21 cellular contexts compared by ENCODE assay signal in genomic region chrX:115264009-115264408, GRCh38. TPM values are rescaled to one million over a fixed set of nuclear protein-coding genes. Genes with fewer than 3 reads are reported as not detected.
DNase-seq lines count a peak whose midpoint lies in the region; ATAC-seq and TF ChIP-seq lines count a peak whose summit lies in the region.
"Had no signal": no experiment of that assay in that cellular context is flagged by ENCODE, and none has a peak within 500 bp of the region (broad histone marks: within the 10 kb centered on the region; RNA-seq: fewer than 3 reads in every experiment).

No MANE protein-coding gene starts in this region.

- H3K36me3 Mint-ChIP-seq in CD8-positive, alpha-beta T cell, result no peaks in the 10 kb centered on the region
- H3K36me3 Mint-ChIP-seq: CD14-positive monocyte; CD4-positive, alpha-beta memory T cell; CD4-positive, CD25-positive, alpha-beta regulatory T cell had no signal

- H3K79me1 ChIP-seq in mesendoderm (ENCODE audit: low read length), result no peaks in the 10 kb centered on the region

- H4K5ac ChIP-seq in mesendoderm (ENCODE audit: low read length), result no peak overlapping the region

- no peaks in the 10 kb centered on the region for H3F3A ChIP-seq in SK-N-SH (replicated peaks; ENCODE audit: insufficient read depth)

- no peak overlapping the region for H3K4me3 Mint-ChIP-seq in CD8-positive, alpha-beta T cell
- H3K4me3 Mint-ChIP-seq: CD14-positive monocyte; CD4-positive, alpha-beta memory T cell; CD4-positive, CD25-positive, alpha-beta regulatory T cell had no signal

- no peak overlapping the region for H3K9ac ChIP-seq in SK-N-SH
- no peak overlapping the region for H3K9ac ChIP-seq in mesendoderm (ENCODE audit: low read length)
- H3K9ac ChIP-seq: BLaER1 had no signal

- H3K4me1 ChIP-seq in SK-N-SH (ENCODE audit: control insufficient read depth in 1 of 2, insufficient read depth in 2 of 2, low read depth in 1 of 2, low read length in 1 of 2) (no peaks in the 10 kb centered on the region), mesendoderm (ENCODE audit: control insufficient read depth, low read depth, low read length) (no peaks in the 10 kb centered on the region), esophagus squamous epithelium (no peaks in the 10 kb centered on the region)
- no peaks in the 10 kb centered on the region for H3K4me1 ChIP-seq in CD8-positive, alpha-beta T cell (ENCODE audit: insufficient read depth, low read length)
- H3K4me1 ChIP-seq: BE2C, BLaER1 had no signal

- H3K27ac ChIP-seq in SK-N-SH (ENCODE audit: low read depth in 2 of 2, low read length in 1 of 2) (no peak overlapping the region), mesendoderm (ENCODE audit: low read depth, low read length) (no peak overlapping the region), esophagus squamous epithelium (no peak overlapping the region)
- H3K27ac ChIP-seq in CD8-positive, alpha-beta T cell (ENCODE audit: low read depth, low read length), result no peak overlapping the region
- H3K27ac ChIP-seq: 22Rv1, BLaER1 had no signal

- H3K4me3 ChIP-seq in SK-N-SH (ENCODE audit: low read depth in 2 of 2, low read length in 1 of 2), result no peak overlapping the region
- no peak overlapping the region for H3K4me3 ChIP-seq in mesendoderm (ENCODE audit: low read length)
- H3K4me3 ChIP-seq in CD8-positive, alpha-beta T cell (ENCODE audit: low read depth, low read length), result no peak overlapping the region
- H3K4me3 ChIP-seq in esophagus squamous epithelium, result no peak overlapping the region
- H3K4me3 ChIP-seq: BLaER1 had no signal

- H3K79me2 ChIP-seq in SK-N-SH (ENCODE audit: insufficient read depth), result no peaks in the 10 kb centered on the region
- no peaks in the 10 kb centered on the region for H3K79me2 ChIP-seq in mesendoderm (ENCODE audit: control insufficient read depth, insufficient read depth, low read length)

- H3K9me3 ChIP-seq in SK-N-SH (no peaks in the 10 kb centered on the region), esophagus squamous epithelium (no peaks in the 10 kb centered on the region)
- no peaks in the 10 kb centered on the region for H3K9me3 ChIP-seq in CD8-positive, alpha-beta T cell (ENCODE audit: low read length)
- H3K9me3 ChIP-seq: BE2C, BLaER1, Caco-2 had no signal

- no peak for TF ChIP-seq RAD21 in SK-N-SH (IDR thresholded peaks at IDR 0.05; ENCODE audit: low read length)

- H3K23ac ChIP-seq in mesendoderm (ENCODE audit: low read length), result no peak overlapping the region

- no peaks in the 10 kb centered on the region for H4K20me1 ChIP-seq in SK-N-SH (ENCODE audit: insufficient read depth)

- intact Hi-C loops in CD8-positive, alpha-beta T cell (cut with DNase I, micrococcal nuclease), result no loop called here
- intact Hi-C loops in esophagus squamous epithelium (cut with DNase I), result no loop called here

- CTCF ChIA-PET in SK-N-SH (lab: Yijun Ruan, JAX), result interaction anchor here (0.9 to 1.9 kb wide), 2 partner anchors 8 to 20 kb away, joined by 3 to 4 read pairs; no protein-coding TSS in a partner anchor
- CTCF ChIA-PET in CD8-positive, alpha-beta T cell (lab: Charles Lee), result no interaction called here

- H2AK5ac ChIP-seq in mesendoderm (ENCODE audit: low read length), result no peak overlapping the region

- WGBS in SK-N-SH (ENCODE audit: low lambda C conversion rate), result 43% methylated on average over 2 of the region's 2 CpGs
- WGBS in mesendoderm (ENCODE audit: extremely low coverage, insufficient coverage, low lambda C conversion rate), result no CpG with 5 or more reads among the region's 2 CpGs
- WGBS in esophagus squamous epithelium, 2 donors, result 63 to 81% methylated on average over 2 of the region's 2 CpGs

- no peaks in the 10 kb centered on the region for H3K9me2 ChIP-seq in SK-N-SH

- H4K8ac ChIP-seq in mesendoderm (ENCODE audit: low read depth, low read length), result no peak overlapping the region

- H2BK120ac ChIP-seq in mesendoderm (ENCODE audit: low read depth, low read length), result no peak overlapping the region

- no peak for TF ChIP-seq POLR2A in esophagus squamous epithelium (IDR thresholded peaks at IDR 0.05)

- no peak for ATAC-seq in SK-N-SH treated with all-trans-retinoic acid at 6 μM for 48 hours
- ATAC-seq in CD8-positive, alpha-beta T cell, result no peak

- no peak overlapping the region for H3K27ac Mint-ChIP-seq in CD8-positive, alpha-beta T cell
- H3K27ac Mint-ChIP-seq: CD14-positive monocyte; CD4-positive, alpha-beta memory T cell; CD4-positive, CD25-positive, alpha-beta regulatory T cell had no signal

- H3K4me1 Mint-ChIP-seq in CD8-positive, alpha-beta T cell (ENCODE audit: low read depth), result no peaks in the 10 kb centered on the region
- H3K4me1 Mint-ChIP-seq: CD14-positive monocyte; CD4-positive, alpha-beta memory T cell; CD4-positive, CD25-positive, alpha-beta regulatory T cell had no signal

- H3K36me3 ChIP-seq in SK-N-SH (replicated peaks in 1 of 2; ENCODE audit: control insufficient read depth in 1 of 2, insufficient read depth in 2 of 2, low read length in 1 of 2) (no peaks in the 10 kb centered on the region), mesendoderm (ENCODE audit: control insufficient read depth, insufficient read depth, low read length) (no peaks in the 10 kb centered on the region), esophagus squamous epithelium (no peaks in the 10 kb centered on the region)
- H3K36me3 ChIP-seq in CD8-positive, alpha-beta T cell (ENCODE audit: insufficient read depth, low read length), result no peaks in the 10 kb centered on the region
- H3K36me3 ChIP-seq: BE2C, BLaER1 had no signal

- H3K9me3 Mint-ChIP-seq in CD8-positive, alpha-beta T cell, result no peaks in the 10 kb centered on the region

- no peak overlapping the region for H2AFZ ChIP-seq in SK-N-SH (ENCODE audit: low read depth)

- TF ChIP-seq CTCF in SK-N-SH (IDR thresholded peaks at IDR 0.05) (no peak), esophagus squamous epithelium (IDR thresholded peaks at IDR 0.05) (no peak)
- TF ChIP-seq CTCF in CD8-positive, alpha-beta T cell (IDR thresholded peaks at IDR 0.05), result no peak

- DNase-seq in SK-N-SH (peak; percentile 15), SK-N-DZ (ENCODE audit: low spot score) (peak; percentile 67), mesendoderm (peak; percentile 28), esophagus squamous epithelium (lab: John Stamatoyannopoulos, UW) (no peak)
- DNase-seq in CD8-positive, alpha-beta T cell, result no peak
- DNase-seq: ACHN; BE2C; C1 segment of cervical spinal cord; Caco-2; Calu3; CD4-positive, alpha-beta memory T cell; CD4-positive, CD25-positive, alpha-beta regulatory T cell; DMS79 treated with DMSO at 0.1 percent for 48 hours; GF-D8 had no signal

- POLR2A ChIA-PET in SK-N-SH (lab: Yijun Ruan, JAX), result no interaction called here
- POLR2A ChIA-PET in CD8-positive, alpha-beta T cell (lab: Charles Lee), result no interaction called here

- H3K4me2 ChIP-seq in SK-N-SH, result no peak overlapping the region
- H3K4me2 ChIP-seq in mesendoderm (ENCODE audit: low read length), result no peak overlapping the region
- H3K4me2 ChIP-seq: BLaER1 had no signal

- no peak for TF ChIP-seq EP300 in SK-N-SH (IDR thresholded peaks at IDR 0.05; ENCODE audit: borderline replicate concordance in 1 of 2, low read depth in 1 of 2, low read length in 1 of 2)

- no peak overlapping the region for H2BK15ac ChIP-seq in mesendoderm (replicated peaks; ENCODE audit: low read depth)

- H2BK5ac ChIP-seq in mesendoderm (ENCODE audit: low read length), result no peak overlapping the region

- H3K18ac ChIP-seq in mesendoderm (ENCODE audit: low read length), result no peak overlapping the region

- no peak overlapping the region for H3K56ac ChIP-seq in mesendoderm (ENCODE audit: low read length)

- H3K27me3 ChIP-seq in SK-N-SH (ENCODE audit: insufficient read depth), result no peaks in the 10 kb centered on the region
- H3K27me3 ChIP-seq in mesendoderm (ENCODE audit: insufficient read depth, low read length, poor library complexity), result no peaks in the 10 kb centered on the region
- H3K27me3 ChIP-seq in CD8-positive, alpha-beta T cell (ENCODE audit: insufficient read depth, low read length), result no peaks in the 10 kb centered on the region
- no peaks in the 10 kb centered on the region for H3K27me3 ChIP-seq in esophagus squamous epithelium
- H3K27me3 ChIP-seq: BE2C had no signal

- no peak overlapping the region for H3K4ac ChIP-seq in mesendoderm (ENCODE audit: low read depth, low read length)

- no peaks in the 10 kb centered on the region for H3K27me3 Mint-ChIP-seq in CD8-positive, alpha-beta T cell (ENCODE audit: low read depth)
- H3K27me3 Mint-ChIP-seq: CD4-positive, alpha-beta memory T cell; CD4-positive, CD25-positive, alpha-beta regulatory T cell had no signal

TF ChIP-seq in SK-N-SH, 30 proteins besides CTCF, POLR2A, EP300 and RAD21 (continues in another document):
- TF ChIP-seq RCOR1 (IDR thresholded peaks at IDR 0.05; ENCODE audit: low read length) (peak; percentile 54; the same call in 1 of the 2 replicates), GATA2 (CRISPR knock-in tag; IDR thresholded peaks at IDR 0.05) (peak; percentile 44; the same call in 1 of the 2 replicates)

TF ChIP-seq in SK-N-SH treated with all-trans-retinoic acid at 6 μM for 48 hours, 23 proteins besides CTCF, POLR2A, EP300 and RAD21 (continues in another document):
- no peak for TF ChIP-seq TOX (CRISPR knock-in tag; IDR thresholded peaks at IDR 0.05; ENCODE audit: borderline replicate concordance)

RNA-seq across cellular contexts. Expression of gene LUZP4, which starts 25.5 kb away (rescaled TPM):
- polyA plus RNA-seq in SK-N-SH (2012; rRNA removed), result not detected in 2 replicates
- not detected in 2 replicates for polyA plus RNA-seq in SK-N-SH (2012; cell fraction: cytosol; rRNA removed)
- polyA plus RNA-seq in SK-N-SH (2012; cell fraction: nucleus; rRNA removed), result not detected in 2 replicates
- not detected in 2 replicates for polyA plus RNA-seq in SK-N-DZ (2014; cell fraction: cytosol; rRNA removed)
- not detected in 2 replicates for polyA plus RNA-seq in SK-N-DZ (2014; cell fraction: nucleus; rRNA removed)
- polyA plus RNA-seq in mesendoderm (2013, experiment 1 of 2), result not detected
- not detected for polyA plus RNA-seq in mesendoderm (2013, experiment 2 of 2)
- not detected for total RNA-seq in CD8-positive, alpha-beta T cell
- not detected for total RNA-seq in esophagus squamous epithelium
- total RNA-seq: A172; A673; Caco-2; Calu3; CD4-positive, alpha-beta memory T cell; CD4-positive, CD25-positive, alpha-beta regulatory T cell had no signal
- polyA plus RNA-seq: AG04450; CD14-positive monocyte; CD4-positive, alpha-beta memory T cell; CD4-positive, CD25-positive, alpha-beta regulatory T cell had no signal

RNA-seq across cellular contexts. Expression of gene LRCH2, which starts 30.1 kb away (rescaled TPM):
- polyA plus RNA-seq in SK-N-SH (2012; rRNA removed), result 1.7 and 2.3 TPM in 2 replicates
- 2.9 and 3.5 TPM in 2 replicates for polyA plus RNA-seq in SK-N-SH (2012; cell fraction: cytosol; rRNA removed)
- 1.1 and 2.7 TPM in 2 replicates for polyA plus RNA-seq in SK-N-SH (2012; cell fraction: nucleus; rRNA removed)
- 11.5 and 14.2 TPM in 2 replicates for polyA plus RNA-seq in SK-N-DZ (2014; cell fraction: cytosol; rRNA removed)
- 10.3 and 11.6 TPM in 2 replicates for polyA plus RNA-seq in SK-N-DZ (2014; cell fraction: nucleus; rRNA removed)
- polyA plus RNA-seq in mesendoderm (2013, experiment 1 of 2), result 2.1 TPM
- polyA plus RNA-seq in mesendoderm (2013, experiment 2 of 2), result 2.2 TPM
- not detected for total RNA-seq in CD8-positive, alpha-beta T cell
- total RNA-seq in esophagus squamous epithelium, result 1 to 10 TPM in 1 of 4 donors, under 1 TPM in 3; 0.11 to 3.8 (median 0.45) TPM
- total RNA-seq: Calu3; CD4-positive, alpha-beta memory T cell; CD4-positive, CD25-positive, alpha-beta regulatory T cell had no signal
- polyA plus RNA-seq: CD14-positive monocyte; CD4-positive, alpha-beta memory T cell; CD4-positive, CD25-positive, alpha-beta regulatory T cell had no signal

Comparison
In these comparisons a context has a peak if more than half of its experiments do, and no peak if none do; other contexts are left out.
1. DNase-seq: peak in SK-N-SH (single experiment), SK-N-DZ (single experiment) and mesendoderm (single experiment); none in CD8-positive, alpha-beta T cell (0 of 7) and esophagus squamous epithelium (single experiment).